23 cellular contexts compared by ENCODE assay signal in the genomic region with DNA sequence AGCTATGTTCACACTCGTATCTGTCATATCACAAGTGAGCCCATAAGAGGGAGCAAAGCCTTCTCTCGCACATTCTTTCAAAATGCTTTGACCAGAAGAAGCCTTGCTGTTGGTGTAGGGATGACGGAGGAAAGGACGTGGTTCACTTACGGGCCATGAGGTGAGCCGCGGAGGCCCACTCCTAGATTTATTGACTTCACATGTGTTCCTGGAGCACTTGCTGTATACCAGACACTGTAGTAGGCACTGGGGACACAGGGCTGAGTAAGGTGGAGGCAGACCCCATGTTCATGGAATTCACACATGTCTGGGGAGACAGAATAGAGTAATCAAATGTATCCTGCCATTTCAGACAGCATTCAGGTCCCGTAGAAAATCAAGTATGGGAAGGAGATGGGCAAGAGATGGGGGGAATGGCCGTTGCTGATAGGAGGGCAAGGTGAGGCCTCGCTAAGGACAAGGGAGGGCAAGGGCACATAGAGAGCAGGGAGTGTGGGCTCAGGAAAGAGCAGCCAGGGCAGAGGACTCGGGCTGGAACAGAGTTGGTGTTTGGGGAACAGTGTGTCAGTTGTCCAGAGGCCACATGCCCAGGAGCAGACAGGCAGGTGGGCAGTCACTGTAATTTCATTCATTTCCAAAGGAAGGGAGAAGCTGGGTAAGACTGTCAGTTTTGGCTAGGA.
A peak's percentile ranks its signal among the peaks of the same experiment; 100 is the strongest.
DNase-seq lines count a peak whose midpoint lies in the region; ATAC-seq, FAIRE-seq and TF ChIP-seq lines count a peak whose summit lies in the region.
"Had no signal": no experiment of that assay in that cellular context is flagged by ENCODE, and none has a peak within 500 bp of the region (broad histone marks: within the 10 kb centered on the region; RNA-seq: fewer than 3 reads in every experiment).

No MANE protein-coding gene starts in this region.

- 0 out of 2 replicates have a peak overlapping the region, but pooled peaks have one; percentile 29 for H2BK15ac ChIP-seq in H1 (ENCODE audit: low read length)

- H3K9me3 ChIP-seq in CD8-positive, alpha-beta T cell (ENCODE audit: low read length), result no peaks in the 10 kb centered on the region
- H3K9me3 ChIP-seq in H1 (ENCODE audit: insufficient read depth in 2 of 2, low read depth in 1 of 2, low read length in 1 of 2) (no peaks in the 10 kb centered on the region), thymus (ENCODE audit: control insufficient read depth) (no peaks in the 10 kb centered on the region), sigmoid colon (no peaks in the 10 kb centered on the region)

- H2BK12ac ChIP-seq in H1 (ENCODE audit: low read depth, low read length), result no peak overlapping the region

- no peak overlapping the region for H3K9ac ChIP-seq in H1 (replicated peaks in 1 of 4; ENCODE audit: extremely low read depth in 1 of 4, low read depth in 3 of 4, low read length in 3 of 4)

- H3K4me1 ChIP-seq in CD8-positive, alpha-beta T cell (ENCODE audit: insufficient read depth, low read length), result peaks cover 14% of the 10 kb centered on the region
- H3K4me1 ChIP-seq in H1 (replicated peaks in 1 of 4; ENCODE audit: control insufficient read depth in 3 of 4, insufficient read depth in 4 of 4, low read length in 3 of 4) (no peaks in the 10 kb centered on the region), thymus (ENCODE audit: control insufficient read depth, insufficient read depth, low read length) (peaks cover 18% of the 10 kb centered on the region), sigmoid colon (peaks cover 0 to 19% (median 9%) of the 10 kb centered on the region in 4 donors)

- no peak for DNase-seq in activated naive CD8-positive, alpha-beta T cell treated with anti-CD3 and anti-CD28 coated beads, Interleukin-2, amount 10 ng/mL, durations not matched to agents 7 days and 5 days
- no peak for DNase-seq in activated naive CD8-positive, alpha-beta T cell treated with anti-CD3 and anti-CD28 coated beads, Interleukin-2, amount 50 U/mL, for 24 hours
- peak in 2 of 7 experiments; percentile 5 to 44 for DNase-seq in CD8-positive, alpha-beta T cell
- DNase-seq in H1 (ENCODE audit: low read depth in 1 of 2, low spot score in 2 of 2), result no peak
- no peak for DNase-seq in sigmoid colon
- DNase-seq in hippocampal formation (lab: John Stamatoyannopoulos, UW), result no peak
- DNase-seq: H9, HFFc6, NCI-H1092 treated with DMSO at 0.1 percent for 48 hours, NCI-H1436 treated with DMSO at 0.1 percent for 48 hours, NCI-H1930, NCI-H748 treated with DMSO at 0.1 percent for 48 hours, SHP77 treated with DMSO at 0.1 percent for 48 hours had no signal

- FAIRE-seq in H1 (lab: Jason Lieb, UNC), result no peak
- FAIRE-seq: G401.6, GM12892, GM18507, HepG2, K562 had no signal

- H3K27me3 Mint-ChIP-seq in activated naive CD8-positive, alpha-beta T cell treated with anti-CD3 and anti-CD28 coated beads, Interleukin-2, amount 10 ng/mL, durations not matched to agents 7 days and 5 days, result no peaks in the 10 kb centered on the region
- H3K27me3 Mint-ChIP-seq in activated naive CD8-positive, alpha-beta T cell treated with anti-CD3 and anti-CD28 coated beads, Interleukin-2, amount 50 U/mL, for 24 hours, result no peaks in the 10 kb centered on the region
- no peaks in the 10 kb centered on the region for H3K27me3 Mint-ChIP-seq in CD8-positive, alpha-beta T cell (ENCODE audit: low read depth)

- no peaks in the 10 kb centered on the region for H3K36me3 ChIP-seq in CD8-positive, alpha-beta T cell (ENCODE audit: insufficient read depth, low read length)
- H3K36me3 ChIP-seq in H1 (ENCODE audit: control insufficient read depth in 2 of 4, insufficient read depth in 4 of 4, low read length in 3 of 4) (no peaks in the 10 kb centered on the region), thymus (ENCODE audit: control insufficient read depth, insufficient read depth) (peaks cover 44% of the 10 kb centered on the region), sigmoid colon (no peaks in the 10 kb centered on the region)

- no peak overlapping the region for H3K56ac ChIP-seq in H1 (replicated peaks; ENCODE audit: insufficient read length, low read depth, low read length)

- peak overlapping the region; percentile 76 for H3K27ac Mint-ChIP-seq in activated naive CD8-positive, alpha-beta T cell treated with anti-CD3 and anti-CD28 coated beads, Interleukin-2, amount 10 ng/mL, durations not matched to agents 7 days and 5 days
- H3K27ac Mint-ChIP-seq in activated naive CD8-positive, alpha-beta T cell treated with anti-CD3 and anti-CD28 coated beads, Interleukin-2, amount 50 U/mL, for 24 hours, result no peak overlapping the region
- peak overlapping the region; percentile 23 for H3K27ac Mint-ChIP-seq in CD8-positive, alpha-beta T cell
- H3K27ac Mint-ChIP-seq: HFFc6 had no signal

- H2BK20ac ChIP-seq in H1 (ENCODE audit: low read length), result no peak overlapping the region

- no peak for TF ChIP-seq RAD21 in H1 (IDR thresholded peaks at IDR 0.05 in 1 of 2, conservative IDR thresholded peaks at IDR 0.05 in 1 of 2; ENCODE audit: low read depth in 2 of 2, low read length in 2 of 2)

- TF ChIP-seq EP300 in H1 (IDR thresholded peaks at IDR 0.05; ENCODE audit: borderline replicate concordance in 1 of 2, low read depth in 2 of 2, low read length in 2 of 2), result no peak
- TF ChIP-seq EP300 in sigmoid colon (IDR thresholded peaks at IDR 0.05), result no peak

- intact Hi-C loops in CD8-positive, alpha-beta T cell (cut with DNase I, micrococcal nuclease), result no loop called here
- intact Hi-C loops in sigmoid colon (cut with DNase I), result no loop called here

- no peak overlapping the region for H2AK5ac ChIP-seq in H1 (ENCODE audit: low read depth, low read length)

- no peak for TF ChIP-seq CTCF in CD8-positive, alpha-beta T cell (IDR thresholded peaks at IDR 0.05)
- TF ChIP-seq CTCF in H1 (IDR thresholded peaks at IDR 0.05; ENCODE audit: control extremely low read depth in 1 of 3, insufficient read depth in 1 of 3, low read depth in 1 of 3, low read length in 3 of 3) (no peak), sigmoid colon (IDR thresholded peaks at IDR 0.05) (no peak)

- H3K4me1 Mint-ChIP-seq in activated naive CD8-positive, alpha-beta T cell treated with anti-CD3 and anti-CD28 coated beads, Interleukin-2, amount 10 ng/mL, durations not matched to agents 7 days and 5 days, result peaks cover 17% of the 10 kb centered on the region
- H3K4me1 Mint-ChIP-seq in activated naive CD8-positive, alpha-beta T cell treated with anti-CD3 and anti-CD28 coated beads, Interleukin-2, amount 50 U/mL, for 24 hours, result peaks cover 5% of the 10 kb centered on the region
- peaks cover 21% of the 10 kb centered on the region for H3K4me1 Mint-ChIP-seq in CD8-positive, alpha-beta T cell (ENCODE audit: low read depth)
- H3K4me1 Mint-ChIP-seq: H9 had no signal

- H3K23ac ChIP-seq in H1 (ENCODE audit: insufficient read length), result no peak overlapping the region

- H3K36me3 Mint-ChIP-seq in activated naive CD8-positive, alpha-beta T cell treated with anti-CD3 and anti-CD28 coated beads, Interleukin-2, amount 10 ng/mL, durations not matched to agents 7 days and 5 days, result no peaks in the 10 kb centered on the region
- H3K36me3 Mint-ChIP-seq in activated naive CD8-positive, alpha-beta T cell treated with anti-CD3 and anti-CD28 coated beads, Interleukin-2, amount 50 U/mL, for 24 hours (ENCODE audit: low read depth), result no peaks in the 10 kb centered on the region
- H3K36me3 Mint-ChIP-seq in CD8-positive, alpha-beta T cell, result peaks cover 3% of the 10 kb centered on the region

- no peak overlapping the region for H3K4me3 ChIP-seq in CD8-positive, alpha-beta T cell (ENCODE audit: low read depth, low read length)
- H3K4me3 ChIP-seq in H1 (ENCODE audit: extremely low read depth in 1 of 4, insufficient read depth in 2 of 4, low read depth in 3 of 4, low read length in 4 of 4) (no peak overlapping the region), thymus (ENCODE audit: low read length) (no peak overlapping the region), sigmoid colon (no peak overlapping the region)
- H3K4me3 ChIP-seq: K562, SK-N-MC had no signal

- H4K5ac ChIP-seq in H1 (ENCODE audit: insufficient read length, low read depth, low read length), result no peak overlapping the region

- TF ChIP-seq POLR2A in H1 (IDR thresholded peaks at IDR 0.05; ENCODE audit: control extremely low read depth in 1 of 2, low read depth in 2 of 2, low read length in 2 of 2), result no peak
- TF ChIP-seq POLR2A in sigmoid colon (IDR thresholded peaks at IDR 0.05), result no peak

- no peak overlapping the region for H2BK120ac ChIP-seq in H1 (replicated peaks; ENCODE audit: low read depth, low read length)

- no peak overlapping the region for H3K4me3 Mint-ChIP-seq in activated naive CD8-positive, alpha-beta T cell treated with anti-CD3 and anti-CD28 coated beads, Interleukin-2, amount 10 ng/mL, durations not matched to agents 7 days and 5 days
- no peak overlapping the region for H3K4me3 Mint-ChIP-seq in activated naive CD8-positive, alpha-beta T cell treated with anti-CD3 and anti-CD28 coated beads, Interleukin-2, amount 50 U/mL, for 24 hours
- H3K4me3 Mint-ChIP-seq in CD8-positive, alpha-beta T cell, result no peak overlapping the region
- H3K4me3 Mint-ChIP-seq: H9, HFFc6 had no signal

- no peak for ATAC-seq in activated naive CD8-positive, alpha-beta T cell treated with anti-CD3 and anti-CD28 coated beads, Interleukin-2, amount 10 ng/mL, durations not matched to agents 7 days and 5 days (ENCODE audit: low read depth)
- no peak for ATAC-seq in activated naive CD8-positive, alpha-beta T cell treated with anti-CD3 and anti-CD28 coated beads, Interleukin-2, amount 50 U/mL, for 24 hours
- ATAC-seq in CD8-positive, alpha-beta T cell, result no peak
- ATAC-seq in GM18867 (IDR thresholded peaks at IDR 0.05; ENCODE audit: unreplicated experiment), result no peak
- ATAC-seq: HepG2, K562 had no signal

- H3K27ac ChIP-seq in CD8-positive, alpha-beta T cell (ENCODE audit: low read depth, low read length), result no peak overlapping the region
- no peak overlapping the region for H3K27ac ChIP-seq in H1 (ENCODE audit: low read depth, low read length)
- H3K27ac ChIP-seq in thymus (ENCODE audit: low read depth), result peak overlapping the region; percentile 5
- no peak overlapping the region for H3K27ac ChIP-seq in sigmoid colon
- H3K27ac ChIP-seq: HL-60, RWPE1, SK-N-MC had no signal

- H2BK5ac ChIP-seq in H1 (ENCODE audit: low read depth, low read length), result no peak overlapping the region; the same call in 1 of the 2 replicates

- H4K8ac ChIP-seq in H1 (ENCODE audit: extremely low read depth, insufficient read depth, low read length), result no peak overlapping the region

- POLR2A ChIA-PET in activated naive CD8-positive, alpha-beta T cell treated with anti-CD3 and anti-CD28 coated beads, Interleukin-2, amount 10 ng/mL, durations not matched to agents 7 days and 5 days (lab: Charles Lee), result no interaction called here
- POLR2A ChIA-PET in CD8-positive, alpha-beta T cell (lab: Charles Lee), result no interaction called here
- POLR2A ChIA-PET in H1 (lab: Charles Lee; ENCODE audit: partially characterized antibody), result no interaction called here

- 95% methylated on average over 11 of the region's 11 CpGs; no CpG with 5 or more reads in 1 of the 2 experiments for WGBS in H1 (ENCODE audit: extremely low coverage in 1 of 2, insufficient coverage in 1 of 2, insufficient read length in 1 of 2, insufficient replicate concordance in 2 of 2, low coverage in 1 of 2, low lambda C conversion rate in 2 of 2, missing lambda C conversion rate in 1 of 2), 2 experiments
- WGBS in thymus, result 97% methylated on average over 11 of the region's 11 CpGs
- 95 to 96% methylated on average over 11 of the region's 11 CpGs for WGBS in sigmoid colon, 2 donors

- H2AFZ ChIP-seq in H1 (ENCODE audit: low read length), result no peak overlapping the region

- no peaks in the 10 kb centered on the region for H3K79me2 ChIP-seq in H1 (ENCODE audit: control insufficient read depth in 1 of 2, insufficient read depth in 2 of 2, low read length in 2 of 2)

- no peak overlapping the region for H3K14ac ChIP-seq in H1 (ENCODE audit: insufficient read length)

- no peaks in the 10 kb centered on the region for H3K27me3 ChIP-seq in CD8-positive, alpha-beta T cell (ENCODE audit: insufficient read depth, low read length)
- no peaks in the 10 kb centered on the region for H3K27me3 ChIP-seq in H1 (replicated peaks in 1 of 4; ENCODE audit: control insufficient read depth in 3 of 4, extremely low read depth in 1 of 4, insufficient read depth in 3 of 4, low read length in 3 of 4)
- no peaks in the 10 kb centered on the region for H3K27me3 ChIP-seq in thymus (ENCODE audit: control insufficient read depth, insufficient read depth)
- no peaks in the 10 kb centered on the region for H3K27me3 ChIP-seq in sigmoid colon

- H3K79me1 ChIP-seq in H1 (ENCODE audit: low read depth, low read length), result no peaks in the 10 kb centered on the region

- H4K91ac ChIP-seq in H1 (replicated peaks; ENCODE audit: insufficient read length, low read length), result no peak overlapping the region

- no peaks in the 10 kb centered on the region for H3K23me2 ChIP-seq in H1 (ENCODE audit: low read depth, low read length)

- no peaks in the 10 kb centered on the region for H3K9me3 Mint-ChIP-seq in activated naive CD8-positive, alpha-beta T cell treated with anti-CD3 and anti-CD28 coated beads, Interleukin-2, amount 10 ng/mL, durations not matched to agents 7 days and 5 days
- H3K9me3 Mint-ChIP-seq in activated naive CD8-positive, alpha-beta T cell treated with anti-CD3 and anti-CD28 coated beads, Interleukin-2, amount 50 U/mL, for 24 hours, result no peaks in the 10 kb centered on the region
- H3K9me3 Mint-ChIP-seq in CD8-positive, alpha-beta T cell, result no peaks in the 10 kb centered on the region
- H3K9me3 Mint-ChIP-seq: H9 had no signal

- no peaks in the 10 kb centered on the region for H4K20me1 ChIP-seq in H1 (replicated peaks in 1 of 2; ENCODE audit: control insufficient read depth in 1 of 2, insufficient read depth in 2 of 2, low read length in 2 of 2)

- H3K4ac ChIP-seq in H1 (replicated peaks; ENCODE audit: insufficient read length, low read depth, low read length), result no peak overlapping the region

- no peak overlapping the region for H3K18ac ChIP-seq in H1 (ENCODE audit: extremely low read depth, low read length)

- CTCF ChIA-PET in CD8-positive, alpha-beta T cell (lab: Charles Lee), result no interaction called here
- CTCF ChIA-PET in H1 (lab: Charles Lee; ENCODE audit: partially characterized antibody), result no interaction called here

- H3K4me2 ChIP-seq in H1 (ENCODE audit: insufficient read depth in 1 of 2, low read depth in 2 of 2, low read length in 2 of 2), result no peak overlapping the region
